In the genomic region with DNA sequence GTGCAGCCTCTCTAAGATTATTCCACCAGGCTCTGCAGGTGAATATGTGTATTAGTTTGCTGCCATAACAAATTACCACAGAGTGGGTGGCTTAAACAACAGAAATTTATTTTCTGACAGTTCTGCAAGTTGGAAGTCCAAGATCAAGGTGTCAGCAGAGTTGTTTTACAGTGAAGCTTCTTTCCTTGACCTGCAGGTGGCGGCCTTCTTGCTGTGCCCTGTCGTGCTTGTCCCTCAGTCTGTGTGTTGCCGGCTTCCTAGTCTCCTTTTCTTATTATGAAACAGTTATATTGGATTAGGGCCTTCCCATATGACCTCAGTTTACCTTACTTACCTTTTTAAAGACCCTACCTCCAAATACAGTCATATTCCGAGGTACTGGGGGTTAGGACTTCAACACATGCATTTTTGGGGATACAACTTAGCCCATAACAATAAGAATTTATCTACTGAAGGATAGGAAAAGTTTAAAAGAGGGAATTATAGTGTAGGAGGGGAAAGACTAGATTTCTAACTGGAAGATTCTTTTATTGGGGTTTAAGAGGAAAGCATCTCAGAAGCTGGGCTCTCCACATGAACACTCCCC, we compare ENCODE assay signal across 8 cellular contexts.
DNase-seq lines count a peak whose midpoint lies in the region; ATAC-seq and TF ChIP-seq lines count a peak whose summit lies in the region.

No MANE protein-coding gene starts in this region.

- no peaks in the 10 kb centered on the region for H3K27me3 ChIP-seq in CD4-positive, CD25-positive, alpha-beta regulatory T cell (ENCODE audit: control insufficient read depth, insufficient read depth, low read length)
- H3K27me3 ChIP-seq in Panc1 (ENCODE audit: control insufficient read depth, insufficient read depth, low read length) = peaks cover 2% of the 10 kb centered on the region; the same call in 1 of the 2 replicates

- POLR2A ChIA-PET in Panc1 (lab: Charles Lee) = no interaction called here

- H3K36me3 ChIP-seq in CD4-positive, CD25-positive, alpha-beta regulatory T cell (ENCODE audit: control insufficient read depth, insufficient read depth, low read length) = peaks cover 6% of the 10 kb centered on the region
- H3K36me3 ChIP-seq in Panc1 (ENCODE audit: control insufficient read depth, insufficient read depth, low read length) = no peaks in the 10 kb centered on the region

- no peak overlapping the region for H3K4me3 ChIP-seq in CD4-positive, CD25-positive, alpha-beta regulatory T cell (ENCODE audit: low read depth, low read length)
- no peak overlapping the region for H3K4me3 ChIP-seq in Panc1 (ENCODE audit: low read depth in 2 of 2, low read length in 2 of 2)

- TF ChIP-seq CTCF in Panc1 (IDR thresholded peaks at IDR 0.05) = peak; percentile 79

- no TSS peak for BruUV-seq in Panc1 (replicated peaks; lab: Mats Ljungman, UMichigan)

- peaks cover 0 to 3% (median 0%) of the 10 kb centered on the region in 7 donors for H3K9me3 Mint-ChIP-seq in CD4-positive, CD25-positive, alpha-beta regulatory T cell

- peaks cover 5% of the 10 kb centered on the region for H3K27me3 Mint-ChIP-seq in CD4-positive, CD25-positive, alpha-beta regulatory T cell

- peak in 2 of 3 donors; percentile 31 to 64 for DNase-seq in CD4-positive, CD25-positive, alpha-beta regulatory T cell
- peak; percentile 42 for DNase-seq in Panc1 (ENCODE audit: low read depth, low spot score)
- peak; percentile 19 for DNase-seq in activated gamma-delta T cell treated with anti-CD3 and anti-CD28 coated beads, Interleukin-2, amount 50 U/mL, for 16 hours (ENCODE audit: low read depth)
- DNase-seq in kidney tubule cell (ENCODE audit: low spot score) = peak; percentile 56
- DNase-seq in stimulated activated CD8-positive, alpha-beta memory T cell treated with anti-CD3 and anti-CD28 coated beads, Interleukin-7, amount 100 ng/mL, for 24 hours (ENCODE audit: low read depth) = peak; percentile 12
- no peak for DNase-seq in middle frontal gyrus (ENCODE audit: extremely low spot score, low spot score)

- no peak overlapping the region for H3K27ac ChIP-seq in CD4-positive, CD25-positive, alpha-beta regulatory T cell (ENCODE audit: insufficient read depth, low read length, poor library complexity, severe bottlenecking)
- H3K27ac ChIP-seq in Panc1 (ENCODE audit: low read length) = no peak overlapping the region

- CTCF ChIA-PET in Panc1 (lab: Charles Lee) = interaction anchor here (0.7 kb wide), 1 partner anchor 9 kb away, joined by 4 read pairs; no protein-coding TSS in a partner anchor

- H3K36me3 Mint-ChIP-seq in CD4-positive, CD25-positive, alpha-beta regulatory T cell = peaks cover 13% of the 10 kb centered on the region

- no peaks in the 10 kb centered on the region for H3K9me3 ChIP-seq in CD4-positive, CD25-positive, alpha-beta regulatory T cell (ENCODE audit: control insufficient read depth in 2 of 2, low read length in 2 of 2)
- no peaks in the 10 kb centered on the region for H3K9me3 ChIP-seq in Panc1 (ENCODE audit: control insufficient read depth, insufficient read depth, low read depth, low read length)

- H3K4me1 ChIP-seq in CD4-positive, CD25-positive, alpha-beta regulatory T cell (ENCODE audit: control insufficient read depth, insufficient read depth, low read length, poor library complexity, severe bottlenecking) = no peaks in the 10 kb centered on the region
- H3K4me1 ChIP-seq in Panc1 (ENCODE audit: control insufficient read depth, insufficient read depth, low read length) = no peaks in the 10 kb centered on the region

- no peak overlapping the region for H3K4me3 Mint-ChIP-seq in CD4-positive, CD25-positive, alpha-beta regulatory T cell

- ATAC-seq in CD4-positive, CD25-positive, alpha-beta regulatory T cell (ENCODE audit: low read depth in 2 of 2) = peak; percentile 55 to 63
- peak; percentile 66 for ATAC-seq in GM18870 (IDR thresholded peaks at IDR 0.05; ENCODE audit: unreplicated experiment)
- ATAC-seq in HG03103 (IDR thresholded peaks at IDR 0.05; ENCODE audit: low read depth, unreplicated experiment) = peak; percentile 79
- peak; percentile 85 for ATAC-seq in Panc1

- H3K27ac Mint-ChIP-seq in CD4-positive, CD25-positive, alpha-beta regulatory T cell = no peak overlapping the region

- peaks cover 8 to 15% (median 12%) of the 10 kb centered on the region in 4 donors for H3K4me1 Mint-ChIP-seq in CD4-positive, CD25-positive, alpha-beta regulatory T cell

- in situ Hi-C loops in Panc1 (cut with HindIII; ENCODE audit: low pct_unique_long_range_greater_than_20kb, low sequenced_read_pairs) = no loop called here

- intact Hi-C loops in Panc1 (cut with micrococcal nuclease; ENCODE audit: unreplicated experiment) = no loop called here
